ENCODE assay signal across 8 cellular contexts in the genomic region with DNA sequence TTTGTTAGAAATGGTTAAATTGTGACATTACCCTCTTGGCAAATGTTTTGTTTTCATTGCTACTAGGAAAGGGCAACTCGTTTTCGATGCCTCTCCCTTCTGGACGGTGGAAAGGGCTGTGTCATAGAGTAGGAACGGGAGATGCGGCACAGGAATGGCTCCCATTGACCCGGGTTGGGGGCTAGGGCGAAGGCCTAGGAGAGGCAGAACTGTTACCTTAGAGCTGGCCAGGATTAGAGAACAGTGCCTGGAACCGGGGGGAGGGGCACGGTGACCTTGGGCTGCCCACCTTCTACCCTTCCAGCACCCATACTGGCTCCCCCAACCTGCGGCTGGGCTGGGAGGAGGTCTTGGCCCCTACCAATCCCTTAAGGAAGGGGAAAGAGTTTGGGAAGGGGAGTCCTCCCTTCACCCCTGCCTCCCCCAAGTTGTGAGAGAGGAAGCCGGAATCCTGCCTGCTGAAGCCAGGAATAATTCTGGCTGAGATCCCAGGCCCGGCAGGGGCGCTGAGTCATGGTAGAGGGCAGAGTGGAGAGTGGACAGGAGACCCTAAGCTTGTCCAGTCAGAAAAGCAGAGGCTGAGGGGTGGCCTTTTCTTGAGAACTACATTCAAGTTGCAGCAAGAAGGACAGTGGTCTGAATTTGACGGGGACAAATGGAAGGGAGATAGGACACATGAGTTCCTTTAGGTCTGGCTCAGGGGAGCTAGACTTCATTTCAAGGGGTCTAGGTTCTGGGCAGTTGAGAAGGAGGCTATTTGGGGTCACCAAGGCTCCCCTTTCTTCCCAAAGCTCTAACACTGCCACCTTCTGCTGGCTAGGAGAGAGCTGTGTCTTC. TPM values are rescaled to one million over a fixed set of nuclear protein-coding genes. Genes with fewer than 3 reads are reported as not detected.
DNase-seq lines count a peak whose midpoint lies in the region; ATAC-seq, FAIRE-seq and TF ChIP-seq lines count a peak whose summit lies in the region.

No MANE protein-coding gene starts in this region.

- no peak for FAIRE-seq in D721Med (lab: Jason Lieb, UNC)

- peak overlapping the region; percentile 97 for H3K27ac ChIP-seq in cardiac muscle cell

- H3K27me3 ChIP-seq in cardiac muscle cell = no peaks in the 10 kb centered on the region

- peaks cover 92% of the 10 kb centered on the region for H3K36me3 Mint-ChIP-seq in activated T-helper 17 cell treated with anti-CD3 and anti-CD28 coated beads, Interleukin-2, amount 50 U/mL, for 72 hours (ENCODE audit: low read depth)
- peaks cover 9% of the 10 kb centered on the region for H3K36me3 Mint-ChIP-seq in progenitor cell of endocrine pancreas (ENCODE audit: insufficient read depth)

- no peak for ATAC-seq in activated T-helper 17 cell treated with anti-CD3 and anti-CD28 coated beads, Interleukin-2, amount 50 U/mL, for 72 hours (replicated peaks)
- no peak for ATAC-seq in HG02759 (IDR thresholded peaks at IDR 0.05; ENCODE audit: unreplicated experiment)

- H3K36me3 ChIP-seq in cardiac muscle cell = no peaks in the 10 kb centered on the region

- peak overlapping the region; percentile 87 for H3K4me3 Mint-ChIP-seq in activated T-helper 17 cell treated with anti-CD3 and anti-CD28 coated beads, Interleukin-2, amount 50 U/mL, for 72 hours
- H3K4me3 Mint-ChIP-seq in progenitor cell of endocrine pancreas (ENCODE audit: low read depth) = no peak overlapping the region

- peak overlapping the region; percentile 81 for H3K27ac Mint-ChIP-seq in activated T-helper 17 cell treated with anti-CD3 and anti-CD28 coated beads, Interleukin-2, amount 50 U/mL, for 72 hours
- H3K27ac Mint-ChIP-seq in progenitor cell of endocrine pancreas = peak overlapping the region; percentile 94

- DNase-seq in AG08395 (ENCODE audit: low spot score) (peak; percentile 57), HS-27A (ENCODE audit: low read depth) (peak; percentile 81), cardiac muscle cell (ENCODE audit: low read depth in 1 of 2, low spot score in 1 of 2) (peak; percentile 64 to 93), progenitor cell of endocrine pancreas (ENCODE audit: low spot score, unreplicated experiment) (no peak), middle frontal gyrus (ENCODE audit: extremely low spot score, low spot score) (no peak), D721Med (ENCODE audit: insufficient read length, low spot score) (no peak)

- no peaks in the 10 kb centered on the region for H3K9me3 ChIP-seq in cardiac muscle cell (ENCODE audit: low read depth)

- peaks cover 51% of the 10 kb centered on the region for H3K4me1 Mint-ChIP-seq in activated T-helper 17 cell treated with anti-CD3 and anti-CD28 coated beads, Interleukin-2, amount 50 U/mL, for 72 hours
- peaks cover 24% of the 10 kb centered on the region for H3K4me1 Mint-ChIP-seq in progenitor cell of endocrine pancreas (ENCODE audit: low read depth)

- no peak for TF ChIP-seq CTCF in cardiac muscle cell (IDR thresholded peaks at IDR 0.05; ENCODE audit: low read depth, low read length)
- TF ChIP-seq CTCF in progenitor cell of endocrine pancreas (IDR thresholded peaks at IDR 0.05; ENCODE audit: unreplicated experiment) = no peak
- no peak for TF ChIP-seq CTCF in D721Med (IDR thresholded peaks at IDR 0.05; ENCODE audit: insufficient read depth, missing control alignments)

- H3K4me3 ChIP-seq in cardiac muscle cell = no peak overlapping the region

- H3K27me3 Mint-ChIP-seq in activated T-helper 17 cell treated with anti-CD3 and anti-CD28 coated beads, Interleukin-2, amount 50 U/mL, for 72 hours = no peaks in the 10 kb centered on the region
- no peaks in the 10 kb centered on the region for H3K27me3 Mint-ChIP-seq in progenitor cell of endocrine pancreas

- H3K9me3 Mint-ChIP-seq in activated T-helper 17 cell treated with anti-CD3 and anti-CD28 coated beads, Interleukin-2, amount 50 U/mL, for 72 hours = no peaks in the 10 kb centered on the region
- no peaks in the 10 kb centered on the region for H3K9me3 Mint-ChIP-seq in progenitor cell of endocrine pancreas (ENCODE audit: low read depth)

- H3K4me1 ChIP-seq in cardiac muscle cell (ENCODE audit: low read depth) = peaks cover 64% of the 10 kb centered on the region

RNA-seq across cellular contexts. Expression of a gene that starts 8.2 kb away (rescaled TPM):
- 100 to 1,000 TPM; 150 to 338 TPM for total RNA-seq in activated T-helper 17 cell treated with anti-CD3 and anti-CD28 coated beads, Interleukin-2, amount 50 U/mL, for 72 hours
- total RNA-seq in cardiac muscle cell = 128 and 139 TPM in 2 replicates
- 99.4 and 149 TPM in 2 replicates for polyA plus RNA-seq in cardiac muscle cell
- total RNA-seq in progenitor cell of endocrine pancreas = 83.5 and 92.7 TPM in 2 replicates

RNA-seq across cellular contexts. Expression of a gene that starts 30.6 kb away (rescaled TPM):
- total RNA-seq in activated T-helper 17 cell treated with anti-CD3 and anti-CD28 coated beads, Interleukin-2, amount 50 U/mL, for 72 hours = 10 to 100 TPM in 1 of 2 donors, 1 to 10 TPM in 1; 1.8 to 17.6 TPM
- total RNA-seq in cardiac muscle cell (3.6 and 8.6 TPM in 2 replicates), progenitor cell of endocrine pancreas (2.1 and 3.7 TPM in 2 replicates)
- 0.65 and 2.9 TPM in 2 replicates for polyA plus RNA-seq in cardiac muscle cell

RNA-seq across cellular contexts. Expression of a gene that starts 40.5 kb away (rescaled TPM):
- total RNA-seq in activated T-helper 17 cell treated with anti-CD3 and anti-CD28 coated beads, Interleukin-2, amount 50 U/mL, for 72 hours = under 1 TPM; 0.15 to 0.21 TPM
- 48.8 and 58.6 TPM in 2 replicates for total RNA-seq in cardiac muscle cell
- 17.2 and 24.8 TPM in 2 replicates for polyA plus RNA-seq in cardiac muscle cell
- total RNA-seq in progenitor cell of endocrine pancreas = 112 and 113 TPM in 2 replicates

Comparison
In these comparisons a context has a peak if more than half of its experiments do, and no peak if none do; other contexts are left out.
1. DNase-seq: peak in AG08395 (single experiment), HS-27A (single experiment) and cardiac muscle cell (2 of 2); none in progenitor cell of endocrine pancreas (single experiment), middle frontal gyrus (single experiment) and D721Med (single experiment).
2. RNA of a gene that starts 40.5 kb away (total RNA-seq): 112 to 113 TPM in progenitor cell of endocrine pancreas and 48.8 to 58.6 TPM in cardiac muscle cell; 0.15 to 0.21 TPM in activated T-helper 17 cell treated with anti-CD3 and anti-CD28 coated beads, Interleukin-2, amount 50 U/mL, for 72 hours; every median in the first group is over 10 times any median in the second.